Comparison of ENCODE assay signal across 13 cellular contexts in genomic region chr19:35261356-35262100, GRCh38. TPM values are rescaled to one million over a fixed set of nuclear protein-coding genes. Genes with fewer than 3 reads are reported as not detected.
DNase-seq lines count a peak whose midpoint lies in the region; ATAC-seq, FAIRE-seq and TF ChIP-seq lines count a peak whose summit lies in the region.
"Had no signal": no experiment of that assay in that cellular context is flagged by ENCODE, and none has a peak within 500 bp of the region (broad histone marks: within the 10 kb centered on the region; RNA-seq: fewer than 3 reads in every experiment).

No MANE protein-coding gene starts in this region.

- H4K5ac ChIP-seq in mesendoderm (ENCODE audit: low read length), result no peak overlapping the region

- no peak overlapping the region for H3K56ac ChIP-seq in mesendoderm (ENCODE audit: low read length)

- H3K27me3 Mint-ChIP-seq in GM23338 (ENCODE audit: insufficient read depth, low read depth, poor library complexity), result peaks cover 39% of the 10 kb centered on the region
- H3K27me3 Mint-ChIP-seq in activated naive CD8-positive, alpha-beta T cell treated with anti-CD3 and anti-CD28 coated beads, Interleukin-2, amount 50 U/mL, for 24 hours, result no peaks in the 10 kb centered on the region

- H3K4me2 ChIP-seq in GM23338 (no peak overlapping the region), mesendoderm (ENCODE audit: low read length) (no peak overlapping the region)

- no peak overlapping the region for H2BK5ac ChIP-seq in mesendoderm (ENCODE audit: low read length)

- H3K36me3 Mint-ChIP-seq in GM23338 (ENCODE audit: low read depth), result peaks cover 81% of the 10 kb centered on the region
- peaks cover 11% of the 10 kb centered on the region for H3K36me3 Mint-ChIP-seq in activated naive CD8-positive, alpha-beta T cell treated with anti-CD3 and anti-CD28 coated beads, Interleukin-2, amount 50 U/mL, for 24 hours (ENCODE audit: low read depth)

- no peaks in the 10 kb centered on the region for H3K9me3 Mint-ChIP-seq in GM23338
- no peaks in the 10 kb centered on the region for H3K9me3 Mint-ChIP-seq in activated naive CD8-positive, alpha-beta T cell treated with anti-CD3 and anti-CD28 coated beads, Interleukin-2, amount 50 U/mL, for 24 hours
- H3K9me3 Mint-ChIP-seq: mesothelial cell of epicardium had no signal

- 0 out of 2 replicates have a peak overlapping the region, but pooled peaks have one; percentile 36 for H3K27ac Mint-ChIP-seq in GM23338
- peak overlapping the region; percentile 18 for H3K27ac Mint-ChIP-seq in activated naive CD8-positive, alpha-beta T cell treated with anti-CD3 and anti-CD28 coated beads, Interleukin-2, amount 50 U/mL, for 24 hours
- H3K27ac Mint-ChIP-seq: mesothelial cell of epicardium had no signal

- H4K8ac ChIP-seq in mesendoderm (ENCODE audit: low read depth, low read length), result no peak overlapping the region

- DNase-seq in activated CD4-positive, CD25-positive, alpha-beta regulatory T cell treated with anti-CD3 and anti-CD28 coated beads, Interleukin-2, amount 50 U/mL, for 72 hours, result peak; percentile 29
- DNase-seq in GM23338 (ENCODE audit: low spot score) (no peak), mesendoderm (no peak), small intestine (no peak), NCI-H748 treated with DMSO at 0.1 percent for 48 hours (lab: John Stamatoyannopoulos, UW) (no peak)
- no peak for DNase-seq in activated naive CD8-positive, alpha-beta T cell treated with anti-CD3 and anti-CD28 coated beads, Interleukin-2, amount 50 U/mL, for 24 hours
- DNase-seq: activated gamma-delta T cell treated with Interleukin-2 at 50 U/mL for 16 hours had no signal

- no peak overlapping the region for H2BK15ac ChIP-seq in mesendoderm (replicated peaks; ENCODE audit: low read depth)

- H3K36me3 ChIP-seq in GM23338 (ENCODE audit: insufficient read depth), result peaks cover 8% of the 10 kb centered on the region; the same call in 1 of the 2 replicates
- H3K36me3 ChIP-seq in skeletal muscle tissue (ENCODE audit: control insufficient read depth in 3 of 3, insufficient read depth in 3 of 3, low read length in 3 of 3), result no peaks in the 10 kb centered on the region
- H3K36me3 ChIP-seq in mesendoderm (ENCODE audit: control insufficient read depth, insufficient read depth, low read length), result peaks cover 12% of the 10 kb centered on the region
- H3K36me3 ChIP-seq in small intestine (ENCODE audit: control insufficient read depth in 2 of 2, insufficient read depth in 2 of 2, low read length in 2 of 2), result peaks cover 0 to 5% of the 10 kb centered on the region in 2 donors
- H3K36me3 ChIP-seq: thoracic aorta had no signal

- peaks cover 22% of the 10 kb centered on the region for H4K20me1 ChIP-seq in GM23338 (replicated peaks; ENCODE audit: insufficient read depth)

- FAIRE-seq in small intestine (lab: Jason Lieb, UNC), result no peak
- FAIRE-seq: colon had no signal

- ATAC-seq in activated CD4-positive, CD25-positive, alpha-beta regulatory T cell treated with anti-CD3 and anti-CD28 coated beads, Interleukin-2, amount 50 U/mL, for 24 hours, result no peak
- ATAC-seq in GM23338, result no peak
- ATAC-seq in activated naive CD8-positive, alpha-beta T cell treated with anti-CD3 and anti-CD28 coated beads, Interleukin-2, amount 50 U/mL, for 24 hours, result no peak

- no peak overlapping the region for H3K4ac ChIP-seq in mesendoderm (ENCODE audit: low read depth, low read length)

- no peak overlapping the region for H3K27ac ChIP-seq in GM23338 (ENCODE audit: low read depth)
- H3K27ac ChIP-seq in skeletal muscle tissue (ENCODE audit: low read depth, low read length), result no peak overlapping the region
- no peak overlapping the region for H3K27ac ChIP-seq in mesendoderm (ENCODE audit: low read depth, low read length)
- H3K27ac ChIP-seq in small intestine (ENCODE audit: low read depth in 1 of 2, low read length in 1 of 2), result no peak overlapping the region
- H3K27ac ChIP-seq: thoracic aorta had no signal

- H3K9me2 ChIP-seq in GM23338 (ENCODE audit: insufficient read depth), result no peaks in the 10 kb centered on the region

- peaks cover 10% of the 10 kb centered on the region for H3F3A ChIP-seq in GM23338 (replicated peaks; ENCODE audit: low read depth)

- H3K79me1 ChIP-seq in mesendoderm (ENCODE audit: low read length), result peaks cover 5% of the 10 kb centered on the region

- no peak overlapping the region for H2AFZ ChIP-seq in GM23338

- TF ChIP-seq CTCF in GM23338 (conservative IDR thresholded peaks at IDR 0.05; ENCODE audit: low read depth in 2 of 2), result no peak

- H3K4me3 ChIP-seq in GM23338 (no peak overlapping the region), skeletal muscle tissue (ENCODE audit: low read length in 3 of 3) (no peak overlapping the region), mesendoderm (ENCODE audit: low read length) (no peak overlapping the region), small intestine (ENCODE audit: low read depth in 1 of 2, low read length in 2 of 2) (no peak overlapping the region)
- H3K4me3 ChIP-seq: thoracic aorta had no signal

- no peak overlapping the region for H3K4me3 Mint-ChIP-seq in GM23338
- no peak overlapping the region for H3K4me3 Mint-ChIP-seq in activated naive CD8-positive, alpha-beta T cell treated with anti-CD3 and anti-CD28 coated beads, Interleukin-2, amount 50 U/mL, for 24 hours
- H3K4me3 Mint-ChIP-seq: mesothelial cell of epicardium had no signal

- H3K4me1 ChIP-seq in GM23338 (ENCODE audit: insufficient read depth) (no peaks in the 10 kb centered on the region), skeletal muscle tissue (ENCODE audit: control insufficient read depth in 3 of 3, insufficient read depth in 3 of 3, low read length in 3 of 3) (peaks cover 31 to 44% (median 31%) of the 10 kb centered on the region in 3 donors), mesendoderm (ENCODE audit: control insufficient read depth, low read depth, low read length) (no peaks in the 10 kb centered on the region), small intestine (ENCODE audit: control insufficient read depth in 2 of 2, insufficient read depth in 1 of 2, low read depth in 1 of 2, low read length in 1 of 2) (no peaks in the 10 kb centered on the region)

- no peak overlapping the region for H2BK120ac ChIP-seq in mesendoderm (ENCODE audit: low read depth, low read length)

- H3K27me3 ChIP-seq in GM23338 (ENCODE audit: insufficient read depth) (no peaks in the 10 kb centered on the region), skeletal muscle tissue (ENCODE audit: control insufficient read depth in 3 of 3, insufficient read depth in 3 of 3, low read length in 3 of 3) (peaks cover 9 to 25% (median 18%) of the 10 kb centered on the region in 3 donors), mesendoderm (ENCODE audit: insufficient read depth, low read length, poor library complexity) (no peaks in the 10 kb centered on the region), small intestine (ENCODE audit: control insufficient read depth in 2 of 2, insufficient read depth in 2 of 2, low read length in 2 of 2) (no peaks in the 10 kb centered on the region)

- peaks cover 11% of the 10 kb centered on the region; the same call in 2 of the 3 replicates for H3K4me1 Mint-ChIP-seq in GM23338
- peaks cover 32% of the 10 kb centered on the region for H3K4me1 Mint-ChIP-seq in activated naive CD8-positive, alpha-beta T cell treated with anti-CD3 and anti-CD28 coated beads, Interleukin-2, amount 50 U/mL, for 24 hours

- no peak overlapping the region for H2AK5ac ChIP-seq in mesendoderm (ENCODE audit: low read length)

- H3K79me2 ChIP-seq in GM23338 (replicated peaks; ENCODE audit: insufficient read depth) (peaks cover 5% of the 10 kb centered on the region), mesendoderm (ENCODE audit: control insufficient read depth, insufficient read depth, low read length) (no peaks in the 10 kb centered on the region)

- H3K9me3 ChIP-seq in skeletal muscle tissue (ENCODE audit: control insufficient read depth in 3 of 3, low read length in 3 of 3) (no peaks in the 10 kb centered on the region), small intestine (ENCODE audit: control insufficient read depth, low read depth) (no peaks in the 10 kb centered on the region)
- H3K9me3 ChIP-seq: thoracic aorta had no signal

- peak overlapping the region in 2 of 3 donors; percentile 16 to 23 for H3K9ac ChIP-seq in skeletal muscle tissue (ENCODE audit: low read depth in 1 of 3, low read length in 3 of 3)
- H3K9ac ChIP-seq in mesendoderm (ENCODE audit: low read length), result no peak overlapping the region

- no CpG with 5 or more reads among the region's 12 CpGs for WGBS in mesendoderm (ENCODE audit: extremely low coverage, insufficient coverage, low lambda C conversion rate)
- WGBS in small intestine, 3 donors, result 81 to 82% (median 82%) methylated on average over 12 of the region's 12 CpGs

- H3K18ac ChIP-seq in mesendoderm (ENCODE audit: low read length), result no peak overlapping the region

- H3K23ac ChIP-seq in mesendoderm (ENCODE audit: low read length), result no peak overlapping the region

TF ChIP-seq in GM23338, 12 proteins besides CTCF, POLR2A, EP300 and RAD21 (continues in another document):
- no peak for TF ChIP-seq STAT1 (IDR thresholded peaks at IDR 0.05; ENCODE audit: unreplicated experiment)

RNA-seq across cellular contexts. Expression of gene USF2, which starts 7.2 kb away (rescaled TPM):
- total RNA-seq in GM23338 (2014; rRNA removed; shearing (Covaris generic)), result 60.5 and 63.8 TPM in 2 replicates
- polyA plus RNA-seq in GM23338 (2016; fragmentation: Nextera tagmentation; extraction: Ambion mirVana), result 28.9 and 36.4 TPM in 2 replicates
- total RNA-seq in skeletal muscle tissue, result 24.5 TPM
- 81.7 TPM for polyA plus RNA-seq in mesendoderm (2013, experiment 1 of 2)
- 79.2 TPM for polyA plus RNA-seq in mesendoderm (2013, experiment 2 of 2)
- 100 to 1,000 TPM in 1 of 3 donors, 10 to 100 TPM in 2; 74.7 to 127 (median 92.1) TPM for polyA plus RNA-seq in small intestine

RNA-seq across cellular contexts. Expression of gene LSR, which starts 12.7 kb away (rescaled TPM):
- total RNA-seq in GM23338 (2014; rRNA removed; shearing (Covaris generic)), result 195 and 212 TPM in 2 replicates
- polyA plus RNA-seq in GM23338 (2016; fragmentation: Nextera tagmentation; extraction: Ambion mirVana), result 116 and 125 TPM in 2 replicates
- total RNA-seq in skeletal muscle tissue, result 0.52 TPM
- polyA plus RNA-seq in mesendoderm (2013, experiment 1 of 2), result 93.8 TPM
- 95.6 TPM for polyA plus RNA-seq in mesendoderm (2013, experiment 2 of 2)
- polyA plus RNA-seq in small intestine, result 100 to 1,000 TPM in 1 of 3 donors, 10 to 100 TPM in 2; 51.6 to 136 (median 70.2) TPM

RNA-seq across cellular contexts. Expression of gene HAMP, which starts 20.8 kb away (rescaled TPM):
- not detected in 2 replicates for total RNA-seq in GM23338 (2014; rRNA removed; shearing (Covaris generic))
- polyA plus RNA-seq in GM23338 (2016; fragmentation: Nextera tagmentation; extraction: Ambion mirVana) (0.65 TPM in 1 of 2 replicates, not detected in the other), small intestine (under 1 TPM in 1 of 3 donors, not detected in 2; 0.18 TPM)
- not detected for total RNA-seq in skeletal muscle tissue
- not detected for polyA plus RNA-seq in mesendoderm (2013, experiment 1 of 2)
- 0.07 TPM for polyA plus RNA-seq in mesendoderm (2013, experiment 2 of 2)

RNA-seq across cellular contexts. Expression of gene MAG, which starts 30.4 kb away (rescaled TPM):
- total RNA-seq in GM23338 (2014; rRNA removed; shearing (Covaris generic)), result 1.3 and 1.8 TPM in 2 replicates
- polyA plus RNA-seq in GM23338 (2016; fragmentation: Nextera tagmentation; extraction: Ambion mirVana) (0.61 and 0.85 TPM in 2 replicates), small intestine (not detected)
- total RNA-seq in skeletal muscle tissue, result 1.6 TPM
- polyA plus RNA-seq in mesendoderm (2013, experiment 1 of 2), result 0.06 TPM
- polyA plus RNA-seq in mesendoderm (2013, experiment 2 of 2), result not detected
- total RNA-seq: A673 had no signal

RNA-seq across cellular contexts. Expression of gene FAM187B, which starts 33.0 kb away (rescaled TPM):
- not detected in 2 replicates for total RNA-seq in GM23338 (2014; rRNA removed; shearing (Covaris generic))
- polyA plus RNA-seq in GM23338 (2016; fragmentation: Nextera tagmentation; extraction: Ambion mirVana) (0.23 and 0.31 TPM in 2 replicates), small intestine (not detected)
- not detected for total RNA-seq in skeletal muscle tissue
- polyA plus RNA-seq in mesendoderm (2013, experiment 1 of 2), result not detected
- polyA plus RNA-seq in mesendoderm (2013, experiment 2 of 2), result not detected
- total RNA-seq: A673, mesothelial cell of epicardium, thoracic aorta had no signal

Comparison
In these comparisons a context has a peak if more than half of its experiments do, and no peak if none do; other contexts are left out.
1. RNA of gene LSR, which starts 12.7 kb away (total RNA-seq): 195 to 212 TPM in GM23338; 0.52 TPM in skeletal muscle tissue (single experiment); every median in the first group is over 100 times any median in the second.